Comparison of ENCODE assay signal across 9 cellular contexts in genomic region chrX:130539721-130540321, GRCh38.
DNase-seq lines count a peak whose midpoint lies in the region; ATAC-seq and TF ChIP-seq lines count a peak whose summit lies in the region.
"Had no signal": no experiment of that assay in that cellular context is flagged by ENCODE, and none has a peak within 500 bp of the region (broad histone marks: within the 10 kb centered on the region; RNA-seq: fewer than 3 reads in every experiment).

No MANE protein-coding gene starts in this region.

- no peaks in the 10 kb centered on the region for H3K4me1 Mint-ChIP-seq in activated CD8-positive, alpha-beta T cell treated with anti-CD3 and anti-CD28 coated beads, Interleukin-2, amount 10 ng/mL, durations not matched to agents 7 days and 5 days (ENCODE audit: low read depth)

- no peaks in the 10 kb centered on the region for H3K4me1 ChIP-seq in HCT116 (ENCODE audit: control insufficient read depth in 1 of 2, insufficient read depth in 2 of 2, low read length in 2 of 2)
- H3K4me1 ChIP-seq in foreskin keratinocyte: no peaks in the 10 kb centered on the region
- H3K4me1 ChIP-seq: BLaER1 had no signal

- H3K9me2 ChIP-seq in HCT116 (ENCODE audit: insufficient read depth): no peaks in the 10 kb centered on the region

- no peak for TF ChIP-seq POLR2A in HCT116 (IDR thresholded peaks at IDR 0.05; ENCODE audit: borderline replicate concordance, extremely low read depth, insufficient read depth, insufficient read length)

- no peaks in the 10 kb centered on the region for H4K20me1 ChIP-seq in HCT116 (ENCODE audit: insufficient read depth)

- H3K36me3 ChIP-seq in HCT116 (ENCODE audit: control insufficient read depth in 1 of 2, insufficient read depth in 2 of 2, low read length in 2 of 2): no peaks in the 10 kb centered on the region
- H3K36me3 ChIP-seq: BLaER1 had no signal

- POLR2A ChIA-PET in HCT116 (lab: Charles Lee): no interaction called here
- POLR2A ChIA-PET in activated CD8-positive, alpha-beta T cell treated with anti-CD3 and anti-CD28 coated beads, Interleukin-2, amount 10 ng/mL, durations not matched to agents 7 days and 5 days (lab: Charles Lee): no interaction called here

- BruUV-seq in HCT116 (replicated peaks; lab: Mats Ljungman, UMichigan): no TSS peak

- no peaks in the 10 kb centered on the region for H3K27me3 Mint-ChIP-seq in activated CD8-positive, alpha-beta T cell treated with anti-CD3 and anti-CD28 coated beads, Interleukin-2, amount 10 ng/mL, durations not matched to agents 7 days and 5 days (ENCODE audit: low read depth)

- intact Hi-C loops in HCT116 (cut with micrococcal nuclease): loop anchor here (1.0 kb wide), 1 partner anchor 377 kb away; no protein-coding TSS in a partner anchor
- intact Hi-C loops in posterior vena cava (cut with DNase I): loop anchor here in 1 of 2 donors (10.0 kb wide), 1 partner anchor 375 kb away; no protein-coding TSS in a partner anchor

- DNase-seq in NCI-H146 (lab: John Stamatoyannopoulos, UW): peak; percentile 9
- no peak for DNase-seq in NCI-H146 treated with DMSO at 0.1 percent for 48 hours (lab: John Stamatoyannopoulos, UW; ENCODE audit: unreplicated experiment)
- peak; percentile 27 for DNase-seq in HCT116 (ENCODE audit: low read depth, low spot score)
- peak; percentile 65 for DNase-seq in NCI-H2227 (lab: John Stamatoyannopoulos, UW; ENCODE audit: unreplicated experiment)
- peak; percentile 56 for DNase-seq in activated CD8-positive, alpha-beta T cell treated with anti-CD3 and anti-CD28 coated beads, Interleukin-2, amount 10 ng/mL, durations not matched to agents 7 days and 5 days
- DNase-seq in foreskin keratinocyte: peak in 1 of 2 donors; percentile 5
- DNase-seq in posterior vena cava (ENCODE audit: low spot score): peak; percentile 85

- peak; percentile 52 for TF ChIP-seq RAD21 in HCT116 (IDR thresholded peaks at IDR 0.05; ENCODE audit: low read depth)

- CTCF ChIA-PET in HCT116 (lab: Charles Lee): interaction anchor here (0.8 to 1.2 kb wide), 4 partner anchors 10 to 377 kb away, joined by 3 to 10 read pairs (median 6); no protein-coding TSS in a partner anchor
- CTCF ChIA-PET in activated CD8-positive, alpha-beta T cell treated with anti-CD3 and anti-CD28 coated beads, Interleukin-2, amount 10 ng/mL, durations not matched to agents 7 days and 5 days (lab: Charles Lee): interaction anchor here (0.9 to 1.3 kb wide), 9 partner anchors 10 to 377 kb away, joined by 3 to 7 read pairs (median 4); no protein-coding TSS in a partner anchor

- H3K27ac ChIP-seq in HCT116 (ENCODE audit: low read depth, low read length) (no peak overlapping the region), foreskin keratinocyte (no peak overlapping the region)
- H3K27ac ChIP-seq: BLaER1 had no signal

- H3K27me3 ChIP-seq in HCT116 (ENCODE audit: insufficient read depth, low read length): no peaks in the 10 kb centered on the region
- H3K27me3 ChIP-seq in foreskin keratinocyte: no peaks in the 10 kb centered on the region

- peak; percentile 80 for ATAC-seq in HCT116
- ATAC-seq in activated CD8-positive, alpha-beta T cell treated with anti-CD3 and anti-CD28 coated beads, Interleukin-2, amount 10 ng/mL, durations not matched to agents 7 days and 5 days: no peak
- peak; percentile 65 for ATAC-seq in foreskin keratinocyte
- no peak for ATAC-seq in HG02840 (IDR thresholded peaks at IDR 0.05; ENCODE audit: low FRiP score, unreplicated experiment)

- no peaks in the 10 kb centered on the region for H3K79me2 ChIP-seq in HCT116 (ENCODE audit: insufficient read depth, low read length)

- no peaks in the 10 kb centered on the region for H3K36me3 Mint-ChIP-seq in activated CD8-positive, alpha-beta T cell treated with anti-CD3 and anti-CD28 coated beads, Interleukin-2, amount 10 ng/mL, durations not matched to agents 7 days and 5 days (ENCODE audit: low read depth)

- RAD21 ChIA-PET in HCT116 (lab: Charles Lee; ENCODE audit: low non-redundant PET in 1 of 2, low total read pairs in 2 of 2, uncharacterized antibody in 2 of 2, unreplicated experiment in 2 of 2): interaction anchor here in 1 of 2 experiments (0.6 to 1.3 kb wide), 2 partner anchors 23 to 377 kb away, joined by 3 read pairs; no protein-coding TSS in a partner anchor

- peak overlapping the region; percentile 26 for H2AFZ ChIP-seq in HCT116 (ENCODE audit: low read depth, low read length, poor library complexity, severe bottlenecking)

- TF ChIP-seq CTCF in HCT116 (IDR thresholded peaks at IDR 0.05 in 2 of 3, conservative IDR thresholded peaks at IDR 0.05 in 1 of 3; ENCODE audit: borderline replicate concordance in 1 of 3, insufficient read depth in 1 of 3, low read depth in 2 of 3, low read length in 2 of 3) (peak; percentile 32 to 63 (median 61); a peak in 5 of 6 replicates), foreskin keratinocyte (conservative IDR thresholded peaks at IDR 0.05) (peak; percentile 71)

- H3K4me2 ChIP-seq in HCT116 (ENCODE audit: low read length): peak overlapping the region; percentile 39; the same call in 1 of the 2 replicates
- H3K4me2 ChIP-seq: BLaER1 had no signal

- no peak overlapping the region for H3K4me3 Mint-ChIP-seq in activated CD8-positive, alpha-beta T cell treated with anti-CD3 and anti-CD28 coated beads, Interleukin-2, amount 10 ng/mL, durations not matched to agents 7 days and 5 days

- H3K4me3 ChIP-seq in HCT116 (replicated peaks in 1 of 2; ENCODE audit: low read depth in 1 of 2, low read length in 2 of 2): no peak overlapping the region
- H3K4me3 ChIP-seq: BLaER1 had no signal

- no peaks in the 10 kb centered on the region for H3K9me3 ChIP-seq in HCT116 (ENCODE audit: control insufficient read depth in 1 of 2, insufficient read depth in 1 of 2, low read depth in 1 of 2, low read length in 2 of 2)
- H3K9me3 ChIP-seq: BLaER1 had no signal

- no peaks in the 10 kb centered on the region for H3K9me3 Mint-ChIP-seq in activated CD8-positive, alpha-beta T cell treated with anti-CD3 and anti-CD28 coated beads, Interleukin-2, amount 10 ng/mL, durations not matched to agents 7 days and 5 days (ENCODE audit: insufficient read depth)

- H3K27ac Mint-ChIP-seq in activated CD8-positive, alpha-beta T cell treated with anti-CD3 and anti-CD28 coated beads, Interleukin-2, amount 10 ng/mL, durations not matched to agents 7 days and 5 days: no peak overlapping the region

- no peak overlapping the region for H3K9ac ChIP-seq in HCT116 (ENCODE audit: low read length)
- H3K9ac ChIP-seq: BLaER1 had no signal

TF ChIP-seq in HCT116, 20 proteins besides CTCF, POLR2A, EP300 and RAD21:
- no peak for TF ChIP-seq TCF7L2 (IDR thresholded peaks at IDR 0.05; ENCODE audit: borderline replicate concordance, extremely low read depth, insufficient read depth, insufficient read length)
- TF ChIP-seq JUND (IDR thresholded peaks at IDR 0.05): no peak
- TF ChIP-seq ELF1 (IDR thresholded peaks at IDR 0.05; ENCODE audit: borderline replicate concordance, low read depth): no peak
- no peak for TF ChIP-seq MAX (IDR thresholded peaks at IDR 0.05)
- TF ChIP-seq ZNF274 (IDR thresholded peaks at IDR 0.05; ENCODE audit: low read depth, low read length): no peak
- TF ChIP-seq, protein P1, sequence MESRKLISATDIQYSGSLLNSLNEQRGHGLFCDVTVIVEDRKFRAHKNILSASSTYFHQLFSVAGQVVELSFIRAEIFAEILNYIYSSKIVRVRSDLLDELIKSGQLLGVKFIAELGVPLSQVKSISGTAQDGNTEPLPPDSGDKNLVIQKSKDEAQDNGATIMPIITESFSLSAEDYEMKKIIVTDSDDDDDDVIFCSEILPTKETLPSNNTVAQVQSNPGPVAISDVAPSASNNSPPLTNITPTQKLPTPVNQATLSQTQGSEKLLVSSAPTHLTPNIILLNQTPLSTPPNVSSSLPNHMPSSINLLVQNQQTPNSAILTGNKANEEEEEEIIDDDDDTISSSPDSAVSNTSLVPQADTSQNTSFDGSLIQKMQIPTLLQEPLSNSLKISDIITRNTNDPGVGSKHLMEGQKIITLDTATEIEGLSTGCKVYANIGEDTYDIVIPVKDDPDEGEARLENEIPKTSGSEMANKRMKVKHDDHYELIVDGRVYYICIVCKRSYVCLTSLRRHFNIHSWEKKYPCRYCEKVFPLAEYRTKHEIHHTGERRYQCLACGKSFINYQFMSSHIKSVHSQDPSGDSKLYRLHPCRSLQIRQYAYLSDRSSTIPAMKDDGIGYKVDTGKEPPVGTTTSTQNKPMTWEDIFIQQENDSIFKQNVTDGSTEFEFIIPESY (IDR thresholded peaks at IDR 0.05; ENCODE audit: extremely low read depth, insufficient replicate concordance, low read length): no peak

Comparison
In these comparisons a context has a peak if more than half of its experiments do, and no peak if none do; other contexts are left out.
1. ATAC-seq: peak in HCT116 (single experiment) and foreskin keratinocyte (single experiment); none in activated CD8-positive, alpha-beta T cell treated with anti-CD3 and anti-CD28 coated beads, Interleukin-2, amount 10 ng/mL, durations not matched to agents 7 days and 5 days (single experiment) and HG02840 (single experiment).